Comparison of ENCODE assay signal across 29 cellular contexts in genomic region chr6:162100091-162100490, GRCh38.
DNase-seq lines count a peak whose midpoint lies in the region; ATAC-seq, FAIRE-seq and TF ChIP-seq lines count a peak whose summit lies in the region.
"Had no signal": no experiment of that assay in that cellular context is flagged by ENCODE, and none has a peak within 500 bp of the region (broad histone marks: within the 10 kb centered on the region; RNA-seq: fewer than 3 reads in every experiment).

No MANE protein-coding gene starts in this region.

- no peak overlapping the region for H3K23ac ChIP-seq in mesenchymal stem cell (ENCODE audit: low read length in 2 of 2)

- 47% methylated on average over 5 of the region's 5 CpGs for WGBS in HepG2 (ENCODE audit: low lambda C conversion rate)
- 85% methylated on average over 3 of the region's 5 CpGs for WGBS in right lobe of liver (ENCODE audit: insufficient coverage, low coverage, low lambda C conversion rate, missing lambda C conversion rate)
- 83% methylated on average over 4 of the region's 5 CpGs for WGBS in mesenchymal stem cell
- WGBS in endodermal cell (ENCODE audit: insufficient coverage in 1 of 2, insufficient read length in 1 of 2), 2 experiments = 70 to 92% methylated on average over 2 to 5 of the region's 5 CpGs

- no peak overlapping the region for H3K18ac ChIP-seq in mesenchymal stem cell (ENCODE audit: low read depth in 1 of 2, low read length in 2 of 2)

- H3K9ac ChIP-seq in HepG2 (ENCODE audit: insufficient read depth, low read depth, low read length) (no peak overlapping the region), mesenchymal stem cell (ENCODE audit: low read length) (peak overlapping the region; percentile 54), endodermal cell (ENCODE audit: extremely low read depth, low read length, poor library complexity, severe bottlenecking) (no peak overlapping the region)
- H3K9ac ChIP-seq: BLaER1 had no signal

- H3K4me3 ChIP-seq in HepG2 (replicated peaks in 1 of 3; ENCODE audit: insufficient read depth in 1 of 3, low read depth in 2 of 3, low read length in 3 of 3) = no peak overlapping the region
- no peak overlapping the region for H3K4me3 ChIP-seq in right lobe of liver
- H3K4me3 ChIP-seq in mesenchymal stem cell (ENCODE audit: insufficient read depth in 1 of 2, low read depth in 1 of 2, low read length in 2 of 2) = peak overlapping the region in 1 of 2 experiments; percentile 8
- H3K4me3 ChIP-seq in endodermal cell (ENCODE audit: low read length) = no peak overlapping the region
- no peak overlapping the region for H3K4me3 ChIP-seq in dorsolateral prefrontal cortex
- H3K4me3 ChIP-seq: BLaER1, body of pancreas, esophagus muscularis mucosa, gastrocnemius medialis, HAP-1, stomach, thyroid gland had no signal

- H3K36me3 ChIP-seq in HepG2 (replicated peaks in 1 of 2; ENCODE audit: control insufficient read depth in 1 of 2, insufficient read depth in 2 of 2, low read length in 2 of 2) = no peaks in the 10 kb centered on the region
- H3K36me3 ChIP-seq in right lobe of liver = no peaks in the 10 kb centered on the region
- no peaks in the 10 kb centered on the region for H3K36me3 ChIP-seq in mesenchymal stem cell (ENCODE audit: control insufficient read depth in 1 of 2, insufficient read depth in 2 of 2, low read depth in 1 of 2, low read length in 2 of 2)
- no peaks in the 10 kb centered on the region for H3K36me3 ChIP-seq in endodermal cell (ENCODE audit: control insufficient read depth, insufficient read depth, low read length)
- H3K36me3 ChIP-seq: BLaER1, esophagus muscularis mucosa, gastrocnemius medialis, HAP-1, stomach, thyroid gland, WERI-Rb-1 had no signal

- H3K27ac ChIP-seq in HepG2 (ENCODE audit: extremely low read length, insufficient read depth, low read length) = no peak overlapping the region
- H3K27ac ChIP-seq in right lobe of liver = no peak overlapping the region
- no peak overlapping the region for H3K27ac ChIP-seq in mesenchymal stem cell (ENCODE audit: low read length, poor library complexity, severe bottlenecking)
- H3K27ac ChIP-seq in endodermal cell (ENCODE audit: low read depth, low read length) = no peak overlapping the region
- no peak overlapping the region for H3K27ac ChIP-seq in dorsolateral prefrontal cortex
- no peak overlapping the region for H3K27ac ChIP-seq in caudate nucleus (ENCODE audit: low read depth, low read length)
- H3K27ac ChIP-seq: BLaER1, body of pancreas, esophagus muscularis mucosa, gastrocnemius medialis, stomach, thyroid gland, WERI-Rb-1 had no signal

- no peaks in the 10 kb centered on the region for H3K27me3 Mint-ChIP-seq in endodermal cell (ENCODE audit: insufficient read depth)
- H3K27me3 Mint-ChIP-seq: activated T-helper 17 cell treated with anti-CD3 and anti-CD28 coated beads, Interleukin-2, amount 50 U/mL, for 72 hours; effector memory CD8-positive, alpha-beta T cell; IgD-negative memory B cell had no signal

- no peaks in the 10 kb centered on the region for H3K36me3 Mint-ChIP-seq in endodermal cell (ENCODE audit: low read depth)
- H3K36me3 Mint-ChIP-seq: IgD-negative memory B cell had no signal

- no peaks in the 10 kb centered on the region for H4K20me1 ChIP-seq in HepG2 (ENCODE audit: insufficient read depth, low read length)
- H4K20me1 ChIP-seq: BLaER1 had no signal

- no peak overlapping the region for H3K4me3 Mint-ChIP-seq in endodermal cell
- H3K4me3 Mint-ChIP-seq: activated T-helper 17 cell treated with anti-CD3 and anti-CD28 coated beads, Interleukin-2, amount 50 U/mL, for 72 hours; effector memory CD8-positive, alpha-beta T cell; IgD-negative memory B cell had no signal

- H3K4me2 ChIP-seq in HepG2 (ENCODE audit: low read depth, low read length) (no peak overlapping the region), mesenchymal stem cell (ENCODE audit: low read length, poor library complexity, severe bottlenecking) (no peak overlapping the region)
- H3K4me2 ChIP-seq: BLaER1 had no signal

- POLR2A ChIA-PET in HepG2 (lab: Yijun Ruan, JAX) = no interaction called here

- in situ Hi-C loops in HepG2 (cut with HindIII; ENCODE audit: extremely low pct_ligation_motif_present, low pct_unique_long_range_greater_than_20kb) = no loop called here

- TF ChIP-seq EP300 in HepG2 (IDR thresholded peaks at IDR 0.05; ENCODE audit: low read depth in 2 of 2, low read length in 2 of 2) = no peak
- TF ChIP-seq EP300 in HepG2 (CRISPR knock-in tag; IDR thresholded peaks at IDR 0.05; ENCODE audit: borderline replicate concordance) = no peak

- H4K91ac ChIP-seq in mesenchymal stem cell (ENCODE audit: low read length) = no peak overlapping the region

- no peaks in the 10 kb centered on the region for H3K79me1 ChIP-seq in mesenchymal stem cell (replicated peaks; ENCODE audit: low read length, poor library complexity, severe bottlenecking)

- TF ChIP-seq RAD21 in HepG2 (CRISPR knock-in tag; IDR thresholded peaks at IDR 0.05) = no peak

- DNase-seq in HepG2 (ENCODE audit: low spot score) = no peak
- DNase-seq in right lobe of liver = no peak
- peak; percentile 23 for DNase-seq in astrocyte of the hippocampus (ENCODE audit: low read depth, low spot score)
- DNase-seq in mesenchymal stem cell = peak; percentile 7
- DNase-seq in endodermal cell = no peak
- no peak for DNase-seq in dorsolateral prefrontal cortex
- no peak for DNase-seq in effector CD8-positive, alpha-beta T cell (lab: John Stamatoyannopoulos, UW)
- no peak for DNase-seq in caudate nucleus (lab: John Stamatoyannopoulos, UW)
- DNase-seq: DND-41; effector memory CD8-positive, alpha-beta T cell; gastrocnemius medialis; left colon; NCI-H1105; NCI-H187 treated with DMSO at 0.1 percent for 48 hours; SIG-M5; stomach; SW 1271; thyroid gland; WERI-Rb-1 had no signal

- TF ChIP-seq POLR2A in HepG2 (IDR thresholded peaks at IDR 0.05; ENCODE audit: insufficient read depth in 1 of 2, low read depth in 2 of 2, low read length in 2 of 2) (no peak), right lobe of liver (IDR thresholded peaks at IDR 0.05) (no peak)

- H2BK120ac ChIP-seq in mesenchymal stem cell (ENCODE audit: low read depth, low read length) = no peak overlapping the region

- H3K27me3 ChIP-seq in HepG2 (ENCODE audit: control insufficient read depth in 1 of 2, insufficient read depth in 2 of 2, low read length in 2 of 2) = no peaks in the 10 kb centered on the region
- no peaks in the 10 kb centered on the region for H3K27me3 ChIP-seq in right lobe of liver
- H3K27me3 ChIP-seq in mesenchymal stem cell (ENCODE audit: control insufficient read depth in 1 of 2, insufficient read depth in 1 of 2, low read length in 2 of 2) = no peaks in the 10 kb centered on the region
- no peaks in the 10 kb centered on the region for H3K27me3 ChIP-seq in endodermal cell (ENCODE audit: control insufficient read depth, insufficient read depth, low read length, poor library complexity, severe bottlenecking)
- no peaks in the 10 kb centered on the region for H3K27me3 ChIP-seq in dorsolateral prefrontal cortex
- H3K27me3 ChIP-seq: BLaER1, body of pancreas, esophagus muscularis mucosa, gastrocnemius medialis, stomach, thyroid gland had no signal

- no peaks in the 10 kb centered on the region for H3K79me2 ChIP-seq in HepG2 (ENCODE audit: insufficient read depth, low read length)

- CTCF ChIA-PET in HepG2 (lab: Yijun Ruan, JAX; ENCODE audit: low intra/inter-chr PET ratio, low total read pairs) = no interaction called here

- H3K9me3 Mint-ChIP-seq in endodermal cell = peaks cover 5% of the 10 kb centered on the region

- BruUV-seq in HepG2 (replicated peaks; lab: Mats Ljungman, UMichigan) = no TSS peak

- H3K14ac ChIP-seq in mesenchymal stem cell (ENCODE audit: low read length in 2 of 2) = no peak overlapping the region

- intact Hi-C loops in HepG2 (cut with micrococcal nuclease; ENCODE audit: unreplicated experiment) (no loop called here), right lobe of liver (cut with DNase I) (no loop called here), dorsolateral prefrontal cortex (cut with DNase I) (no loop called here)

- H2AK5ac ChIP-seq in mesenchymal stem cell (ENCODE audit: low read length, severe bottlenecking) = no peak overlapping the region

- no peak overlapping the region for H3K4ac ChIP-seq in mesenchymal stem cell (ENCODE audit: low read depth in 1 of 2, low read length in 2 of 2)

- no peak overlapping the region for H2BK15ac ChIP-seq in mesenchymal stem cell (ENCODE audit: low read depth, poor library complexity, severe bottlenecking)

- H4K8ac ChIP-seq in mesenchymal stem cell (ENCODE audit: low read length) = no peak overlapping the region

- no peak overlapping the region for H3K27ac Mint-ChIP-seq in endodermal cell
- H3K27ac Mint-ChIP-seq: activated T-helper 17 cell treated with anti-CD3 and anti-CD28 coated beads, Interleukin-2, amount 50 U/mL, for 72 hours; effector memory CD8-positive, alpha-beta T cell; IgD-negative memory B cell had no signal

- no peak for TF ChIP-seq CTCF in HepG2 (CRISPR knock-in tag; IDR thresholded peaks at IDR 0.05)
- no peak for TF ChIP-seq CTCF in right lobe of liver (IDR thresholded peaks at IDR 0.05)
- no peak for TF ChIP-seq CTCF in endodermal cell (conservative IDR thresholded peaks at IDR 0.05)
- no peak for TF ChIP-seq CTCF in dorsolateral prefrontal cortex (IDR thresholded peaks at IDR 0.05 in 54 of 56, conservative IDR thresholded peaks at IDR 0.05 in 2 of 56; ENCODE audit: low read depth in 1 of 56, partially characterized antibody in 56 of 56)

- H2BK12ac ChIP-seq in mesenchymal stem cell (ENCODE audit: low read length in 2 of 2) = no peak overlapping the region

- H3K9me3 ChIP-seq in HepG2 (ENCODE audit: low read length) (no peaks in the 10 kb centered on the region), right lobe of liver (no peaks in the 10 kb centered on the region), mesenchymal stem cell (ENCODE audit: control insufficient read depth, low read length) (no peaks in the 10 kb centered on the region), endodermal cell (ENCODE audit: control insufficient read depth, low read length) (no peaks in the 10 kb centered on the region)
- H3K9me3 ChIP-seq: body of pancreas, esophagus muscularis mucosa, gastrocnemius medialis, HAP-1, stomach, thyroid gland had no signal

- ATAC-seq in HepG2 = no peak
- ATAC-seq in right lobe of liver = no peak
- ATAC-seq: body of pancreas; effector memory CD8-positive, alpha-beta T cell; left colon; Panc1; sciatic nerve had no signal

- H2BK5ac ChIP-seq in mesenchymal stem cell (ENCODE audit: low read depth, low read length, poor library complexity, severe bottlenecking) = no peak overlapping the region

- H3K4me1 ChIP-seq in HepG2 (ENCODE audit: insufficient read depth, low read length) (no peaks in the 10 kb centered on the region), right lobe of liver (no peaks in the 10 kb centered on the region), mesenchymal stem cell (ENCODE audit: control insufficient read depth, insufficient read depth, low read depth, low read length) (peaks cover 5% of the 10 kb centered on the region), endodermal cell (ENCODE audit: control insufficient read depth, insufficient read depth, low read length) (no peaks in the 10 kb centered on the region)
- H3K4me1 ChIP-seq: BLaER1, body of pancreas, esophagus muscularis mucosa, gastrocnemius medialis, HAP-1, stomach, thyroid gland had no signal

- no peaks in the 10 kb centered on the region for H3K4me1 Mint-ChIP-seq in endodermal cell
- H3K4me1 Mint-ChIP-seq: activated T-helper 17 cell treated with anti-CD3 and anti-CD28 coated beads, Interleukin-2, amount 50 U/mL, for 72 hours had no signal

- no peak for FAIRE-seq in HepG2 (lab: Jason Lieb, UNC)
- FAIRE-seq: colon, GM19239 had no signal

- H2AFZ ChIP-seq in HepG2 (ENCODE audit: low read length) (no peak overlapping the region), mesenchymal stem cell (ENCODE audit: low read depth, low read length) (no peak overlapping the region)

Comparison
In these comparisons a context has a peak if more than half of its experiments do, and no peak if none do; other contexts are left out.
1. DNase-seq: peak in astrocyte of the hippocampus (single experiment) and mesenchymal stem cell (single experiment); none in HepG2 (single experiment), right lobe of liver (0 of 3), endodermal cell (single experiment), dorsolateral prefrontal cortex (0 of 10), effector CD8-positive, alpha-beta T cell (single experiment) and caudate nucleus (0 of 61).